In genomic region chrX:120753413-120754251, GRCh38 we compare ENCODE assay signal across 13 cellular contexts.
DNase-seq lines count a peak whose midpoint lies in the region; ATAC-seq and TF ChIP-seq lines count a peak whose summit lies in the region.
"Had no signal": no experiment of that assay in that cellular context is flagged by ENCODE, and none has a peak within 500 bp of the region (broad histone marks: within the 10 kb centered on the region; RNA-seq: fewer than 3 reads in every experiment).

No MANE protein-coding gene starts in this region.

- intact Hi-C loops in CD4-positive, alpha-beta T cell (cut with DNase I, micrococcal nuclease): loop anchor here (5.0 to 10.0 kb wide), 2 partner anchors 89 to 256 kb away; no protein-coding TSS in a partner anchor
- intact Hi-C loops in OCI-LY7 (cut with micrococcal nuclease; ENCODE audit: unreplicated experiment): loop anchor here (2.0 to 10.0 kb wide), 3 partner anchors 125 to 499 kb away; partner anchors contain the start of genes CUL4B and ZBTB33
- intact Hi-C loops in mucosa of descending colon (cut with DNase I, micrococcal nuclease): no loop called here

- no peaks in the 10 kb centered on the region for H3K27me3 Mint-ChIP-seq in CD4-positive, alpha-beta T cell

- H3K9me2 ChIP-seq in OCI-LY7 (ENCODE audit: insufficient read depth, low read length): no peaks in the 10 kb centered on the region

- peak overlapping the region; percentile 71 for H3K4me3 ChIP-seq in OCI-LY7 (ENCODE audit: low read depth, low read length, poor library complexity, severe bottlenecking)
- no peak overlapping the region for H3K4me3 ChIP-seq in mucosa of descending colon
- H3K4me3 ChIP-seq in MG63: no peak overlapping the region
- H3K4me3 ChIP-seq: adrenal gland, left lung, upper lobe of right lung had no signal

- no peak for DNase-seq in CD4-positive, alpha-beta T cell
- peak; percentile 62 for DNase-seq in OCI-LY7 (ENCODE audit: low spot score)
- peak; percentile 17 for DNase-seq in germinal center (ENCODE audit: low spot score)
- no peak for DNase-seq in DMS 273 (lab: John Stamatoyannopoulos, UW; ENCODE audit: unreplicated experiment)
- DNase-seq in mucosa of descending colon: no peak
- DNase-seq in MG63: no peak
- DNase-seq: adrenal gland; effector CD8-positive, alpha-beta T cell; left lung; NCI-H1930; upper lobe of right lung had no signal

- CTCF ChIA-PET in CD4-positive, alpha-beta T cell (lab: Charles Lee): no interaction called here
- CTCF ChIA-PET in OCI-LY7 (lab: Charles Lee; ENCODE audit: unreplicated experiment): interaction anchor here (0.6 to 0.7 kb wide), 2 partner anchors 91 to 268 kb away, joined by 3 read pairs; no protein-coding TSS in a partner anchor

- H4K20me1 ChIP-seq in OCI-LY7 (ENCODE audit: insufficient read depth, low read length): no peaks in the 10 kb centered on the region

- POLR2A ChIA-PET in CD4-positive, alpha-beta T cell (lab: Charles Lee): interaction anchor here (0.7 to 1.2 kb wide), 2 partner anchors 37 to 74 kb away, joined by 3 read pairs; no protein-coding TSS in a partner anchor
- POLR2A ChIA-PET in OCI-LY7 (lab: Charles Lee): interaction anchor here (0.7 to 5.6 kb wide), 14 partner anchors 13 to 285 kb away, joined by 3 to 42 read pairs (median 4); partner anchors contain the start of genes C1GALT1C1, CUL4B, LAMP2 and MCTS1

- H3K27ac Mint-ChIP-seq in CD4-positive, alpha-beta T cell: peak overlapping the region; percentile 75

- H3K27ac ChIP-seq in CD4-positive, alpha-beta T cell (ENCODE audit: low read depth, low read length): no peak overlapping the region
- H3K27ac ChIP-seq in OCI-LY7 (ENCODE audit: low read depth, low read length, poor library complexity, severe bottlenecking): peak overlapping the region; percentile 96
- H3K27ac ChIP-seq: adrenal gland, left lung, upper lobe of right lung had no signal

- BruUV-seq in OCI-LY7 (replicated peaks; lab: Mats Ljungman, UMichigan): no TSS peak

- H3K36me3 ChIP-seq in OCI-LY7 (ENCODE audit: insufficient read depth, low read length) (peaks cover 7% of the 10 kb centered on the region), mucosa of descending colon (ENCODE audit: low read depth) (no peaks in the 10 kb centered on the region), MG63 (no peaks in the 10 kb centered on the region)
- H3K36me3 ChIP-seq: adrenal gland, left lung, upper lobe of right lung had no signal

- H3K9me3 ChIP-seq in CD4-positive, alpha-beta T cell (ENCODE audit: control insufficient read depth, low read length): no peaks in the 10 kb centered on the region
- H3K9me3 ChIP-seq in OCI-LY7 (ENCODE audit: low read length) (no peaks in the 10 kb centered on the region), mucosa of descending colon (no peaks in the 10 kb centered on the region), MG63 (no peaks in the 10 kb centered on the region)
- H3K9me3 ChIP-seq: adrenal gland, left lung, upper lobe of right lung had no signal

- H3K4me1 Mint-ChIP-seq in CD4-positive, alpha-beta T cell (ENCODE audit: low read depth): peaks cover 46% of the 10 kb centered on the region

- no peak for ATAC-seq in CD4-positive, alpha-beta T cell (ENCODE audit: poor library complexity)
- ATAC-seq in GM18867 (IDR thresholded peaks at IDR 0.05; ENCODE audit: unreplicated experiment) (peak; percentile 33), GM19397 (IDR thresholded peaks at IDR 0.05; ENCODE audit: unreplicated experiment) (no peak), mucosa of descending colon (no peak)
- ATAC-seq: left lung, upper lobe of right lung had no signal

- peak overlapping the region; percentile 54 for H3K4me3 Mint-ChIP-seq in CD4-positive, alpha-beta T cell

- H3K4me2 ChIP-seq in OCI-LY7 (ENCODE audit: low read length): peak overlapping the region; percentile 80

- no peaks in the 10 kb centered on the region for H3K9me3 Mint-ChIP-seq in CD4-positive, alpha-beta T cell

- no peaks in the 10 kb centered on the region for H3K27me3 ChIP-seq in CD4-positive, alpha-beta T cell (ENCODE audit: control insufficient read depth, insufficient read depth, low read length)
- no peaks in the 10 kb centered on the region for H3K27me3 ChIP-seq in MG63
- H3K27me3 ChIP-seq: adrenal gland, left lung, upper lobe of right lung had no signal

- H3K79me2 ChIP-seq in OCI-LY7 (ENCODE audit: insufficient read depth, low read depth, low read length): peaks cover 24% of the 10 kb centered on the region

- TF ChIP-seq CTCF in CD4-positive, alpha-beta T cell (IDR thresholded peaks at IDR 0.05): no peak
- 0 out of 2 replicates have a peak, but pooled peaks have one; percentile 15 for TF ChIP-seq CTCF in OCI-LY7 (conservative IDR thresholded peaks at IDR 0.05; ENCODE audit: low read length)
- no peak for TF ChIP-seq CTCF in mucosa of descending colon (IDR thresholded peaks at IDR 0.05)

- H3K36me3 Mint-ChIP-seq in CD4-positive, alpha-beta T cell (ENCODE audit: low read depth): no peaks in the 10 kb centered on the region

- peaks cover 83% of the 10 kb centered on the region for H3K4me1 ChIP-seq in OCI-LY7 (ENCODE audit: insufficient read depth, low read length, poor library complexity, severe bottlenecking)
- no peaks in the 10 kb centered on the region for H3K4me1 ChIP-seq in mucosa of descending colon (ENCODE audit: low read depth)
- H3K4me1 ChIP-seq: adrenal gland, left lung, upper lobe of right lung had no signal

- peak overlapping the region; percentile 3; the same call in 1 of the 2 replicates for H2AFZ ChIP-seq in OCI-LY7 (ENCODE audit: low read length)

Comparison
In these comparisons a context has a peak if more than half of its experiments do, and no peak if none do; other contexts are left out.
1. DNase-seq: peak in OCI-LY7 (single experiment) and germinal center (single experiment); none in CD4-positive, alpha-beta T cell (0 of 10), DMS 273 (single experiment), mucosa of descending colon (0 of 3) and MG63 (single experiment).
2. intact Hi-C loops: an anchor here in CD4-positive, alpha-beta T cell (5.0 to 10.0 kb wide) and OCI-LY7 (2.0 to 10.0 kb wide); none called in mucosa of descending colon.